26 cellular contexts compared by ENCODE assay signal in the genomic region with DNA sequence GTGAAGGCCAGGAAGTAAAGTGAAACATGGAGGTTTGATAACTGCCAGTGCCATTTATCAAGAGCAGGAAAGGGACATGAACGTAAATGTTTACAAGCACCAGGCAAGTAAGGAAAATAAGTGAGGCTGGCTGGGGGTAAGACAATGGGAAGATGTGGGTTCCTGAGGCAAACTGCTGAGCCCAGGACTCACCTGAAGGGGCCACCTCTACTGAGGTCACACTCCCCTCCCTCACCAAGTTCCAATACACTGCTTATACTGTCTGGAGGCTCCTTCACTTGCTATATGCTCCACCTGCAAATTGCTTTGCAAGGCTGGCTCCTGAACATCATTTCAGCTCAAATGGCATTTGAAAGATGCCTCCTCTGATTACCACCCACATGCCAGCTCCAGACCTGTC. TPM values are rescaled to one million over a fixed set of nuclear protein-coding genes. Genes with fewer than 3 reads are reported as not detected.
"Had no signal": no experiment of that assay in that cellular context is flagged by ENCODE, and none has a peak within 500 bp of the region (broad histone marks: within the 10 kb centered on the region; RNA-seq: fewer than 3 reads in every experiment).

No MANE protein-coding gene starts in this region.

- H3K27ac Mint-ChIP-seq: activated CD8-positive, alpha-beta T cell treated with anti-CD3 and anti-CD28 coated beads for 36 hours; activated naive CD4-positive, alpha-beta T cell treated with anti-CD3 and anti-CD28 coated beads for 36 hours; activated naive CD8-positive, alpha-beta T cell; activated T-cell treated with anti-CD3 and anti-CD28 coated beads, Interleukin-2, amount 50 U/mL, for 72 hours; T-cell had no signal

- H3K4me1 Mint-ChIP-seq: T-cell had no signal

- ATAC-seq: activated CD8-positive, alpha-beta T cell treated with anti-CD3 and anti-CD28 coated beads for 36 hours; activated T-cell treated with anti-CD3 and anti-CD28 coated beads, Interleukin-2, amount 50 U/mL, for 72 hours; Panc1; Right ventricle myocardium inferior; T-cell had no signal

- H3K36me3 Mint-ChIP-seq: activated naive CD8-positive, alpha-beta T cell; T-cell had no signal

- H3K27me3 ChIP-seq: brain microvascular endothelial cell had no signal

- H3K4me3 Mint-ChIP-seq: activated CD8-positive, alpha-beta T cell treated with anti-CD3 and anti-CD28 coated beads for 36 hours; activated naive CD4-positive, alpha-beta T cell treated with anti-CD3 and anti-CD28 coated beads for 36 hours; activated naive CD8-positive, alpha-beta T cell; activated T-cell treated with anti-CD3 and anti-CD28 coated beads, Interleukin-2, amount 50 U/mL, for 72 hours; T-cell had no signal

- H3K9me3 Mint-ChIP-seq: activated CD8-positive, alpha-beta T cell treated with anti-CD3 and anti-CD28 coated beads for 36 hours had no signal

- H3K27ac ChIP-seq: brain microvascular endothelial cell, cardiac muscle cell, SK-N-MC had no signal

- DNase-seq: activated CD4-positive, CD25-positive, alpha-beta regulatory T cell; activated CD8-positive, alpha-beta memory T cell treated with anti-CD3 and anti-CD28 coated beads, Interleukin-2, amount 50 U/mL, for 4 hours; activated CD8-positive, alpha-beta T cell treated with anti-CD3 and anti-CD28 coated beads for 36 hours; activated gamma-delta T cell; activated naive CD4-positive, alpha-beta T cell treated with anti-CD3 and anti-CD28 coated beads for 36 hours; activated T-cell treated with anti-CD3 and anti-CD28 coated beads, Interleukin-2, amount 50 U/mL, for 72 hours; brain microvascular endothelial cell; Kasumi-1; MV-4-11; NCI-H1092 treated with DMSO at 0.1 percent for 48 hours; NCI-H1417 treated with DMSO at 0.1 percent for 48 hours; NCI-H1694 treated with DMSO at 0.1 percent for 48 hours; NCI-H2029 treated with DMSO at 0.1 percent for 48 hours; NCI-H510A treated with DMSO at 0.1 percent for 48 hours; NCI-H69; NK-92 treated with Interleukin-12 subunit alpha and Interleukin-12 subunit beta, amount 100 ng/mL, for 24 hours; OCI-M1; RPMI8226; T-cell; T-helper 2 cell; T1000 had no signal

RNA-seq across cellular contexts. Expression of gene ZC3H12C, which starts 10.3 kb away (rescaled TPM):
- total RNA-seq: activated naive CD4-positive, alpha-beta T cell treated with anti-CD3 and anti-CD28 coated beads for 36 hours had no signal
